In genomic region chr13:30634838-30635237, GRCh38 we compare ENCODE assay signal across 27 cellular contexts.
"Had no signal": no experiment of that assay in that cellular context is flagged by ENCODE, and none has a peak within 500 bp of the region (broad histone marks: within the 10 kb centered on the region; RNA-seq: fewer than 3 reads in every experiment).

No MANE protein-coding gene starts in this region.

- H3K4me1 Mint-ChIP-seq: neural progenitor cell had no signal

- H3K27ac ChIP-seq: cardiac muscle cell, gastrocnemius medialis, neural progenitor cell, thyroid gland, upper lobe of left lung, vagina had no signal

- H3K27me3 Mint-ChIP-seq: activated CD4-positive, alpha-beta T cell treated with anti-CD3 and anti-CD28 coated beads for 36 hours; activated CD8-positive, alpha-beta memory T cell treated with anti-CD3 and anti-CD28 coated beads, Interleukin-2, amount 10 ng/mL, durations not matched to agents 7 days and 5 days; effector memory CD8-positive, alpha-beta T cell; naive B cell; stimulated activated naive CD8-positive, alpha-beta T cell treated with anti-CD3 and anti-CD28 coated beads, Interleukin-15, amount 100 ng/mL, for 72 hours had no signal

- H3K27me3 ChIP-seq: cardiac muscle cell, gastrocnemius medialis, hepatocyte, neural progenitor cell, thyroid gland, upper lobe of left lung, vagina had no signal

- H3K9me3 Mint-ChIP-seq: activated naive CD4-positive, alpha-beta T cell treated with anti-CD3 and anti-CD28 coated beads for 36 hours; effector memory CD8-positive, alpha-beta T cell had no signal

- H3K4me1 ChIP-seq: neural progenitor cell, thyroid gland had no signal

- H3K9me3 ChIP-seq: gastrocnemius medialis, thyroid gland, upper lobe of left lung, vagina had no signal

- DNase-seq: activated CD4-positive, alpha-beta T cell treated with anti-CD3 and anti-CD28 coated beads for 36 hours; activated CD4-positive, CD25-positive, alpha-beta regulatory T cell; activated CD8-positive, alpha-beta memory T cell treated with anti-CD3 and anti-CD28 coated beads, Interleukin-2, amount 10 ng/mL, durations not matched to agents 7 days and 5 days; activated CD8-positive, alpha-beta T cell treated with anti-CD3 and anti-CD28 coated beads, Interleukin-2, amount 10 ng/mL, durations not matched to agents 7 days and 5 days; activated effector memory CD4-positive, alpha-beta T cell treated with Interleukin-2 at 50 U/mL for 16 hours; activated naive CD4-positive, alpha-beta T cell treated with anti-CD3 and anti-CD28 coated beads for 36 hours; activated T-cell treated with anti-CD3 and anti-CD28 coated beads, Interleukin-2, amount 50 U/mL, for 48 hours; anterior cingulate cortex; cortex of kidney; effector memory CD8-positive, alpha-beta T cell; erythroblast; gastrocnemius medialis; kidney; left colon; mammary epithelial cell; naive B cell; occipital lobe; right cardiac atrium; stimulated activated CD4-positive, alpha-beta T cell treated with anti-CD3 and anti-CD28 coated beads, Interleukin-2, amount 100 ng/mL, for 48 hours; stimulated activated naive CD8-positive, alpha-beta T cell treated with anti-CD3 and anti-CD28 coated beads, Interleukin-15, amount 100 ng/mL, for 72 hours; substantia nigra; thyroid gland; upper lobe of left lung had no signal

- ATAC-seq: activated CD4-positive, alpha-beta T cell treated with anti-CD3 and anti-CD28 coated beads for 36 hours; activated CD8-positive, alpha-beta memory T cell treated with anti-CD3 and anti-CD28 coated beads, Interleukin-2, amount 10 ng/mL, durations not matched to agents 7 days and 5 days; activated CD8-positive, alpha-beta T cell treated with anti-CD3 and anti-CD28 coated beads, Interleukin-2, amount 10 ng/mL, durations not matched to agents 7 days and 5 days; effector memory CD8-positive, alpha-beta T cell; gastrocnemius medialis; left colon; right cardiac atrium; stimulated activated naive CD8-positive, alpha-beta T cell treated with anti-CD3 and anti-CD28 coated beads, Interleukin-15, amount 100 ng/mL, for 72 hours had no signal

- H3K4me3 Mint-ChIP-seq: activated CD4-positive, alpha-beta T cell treated with anti-CD3 and anti-CD28 coated beads for 36 hours; activated CD8-positive, alpha-beta memory T cell treated with anti-CD3 and anti-CD28 coated beads, Interleukin-2, amount 10 ng/mL, durations not matched to agents 7 days and 5 days; activated CD8-positive, alpha-beta T cell treated with anti-CD3 and anti-CD28 coated beads, Interleukin-2, amount 10 ng/mL, durations not matched to agents 7 days and 5 days; activated naive CD4-positive, alpha-beta T cell treated with anti-CD3 and anti-CD28 coated beads for 36 hours; neural progenitor cell; stimulated activated naive CD8-positive, alpha-beta T cell treated with anti-CD3 and anti-CD28 coated beads, Interleukin-15, amount 100 ng/mL, for 72 hours had no signal

- H3K9ac ChIP-seq: neural progenitor cell had no signal

- H3K27ac Mint-ChIP-seq: activated CD4-positive, alpha-beta T cell treated with anti-CD3 and anti-CD28 coated beads for 36 hours; activated CD8-positive, alpha-beta memory T cell treated with anti-CD3 and anti-CD28 coated beads, Interleukin-2, amount 10 ng/mL, durations not matched to agents 7 days and 5 days; activated CD8-positive, alpha-beta T cell treated with anti-CD3 and anti-CD28 coated beads, Interleukin-2, amount 10 ng/mL, durations not matched to agents 7 days and 5 days; activated naive CD4-positive, alpha-beta T cell treated with anti-CD3 and anti-CD28 coated beads for 36 hours; effector memory CD8-positive, alpha-beta T cell; neural progenitor cell; stimulated activated naive CD8-positive, alpha-beta T cell treated with anti-CD3 and anti-CD28 coated beads, Interleukin-15, amount 100 ng/mL, for 72 hours had no signal

- H3K4me3 ChIP-seq: cardiac muscle cell, gastrocnemius medialis, hepatocyte, neural progenitor cell, thyroid gland, upper lobe of left lung, vagina had no signal
